In genomic region chr6:125986956-125987617, GRCh38 we compare ENCODE assay signal across 8 cellular contexts. TPM values are rescaled to one million over a fixed set of nuclear protein-coding genes. Genes with fewer than 3 reads are reported as not detected.
DNase-seq lines count a peak whose midpoint lies in the region; ATAC-seq, FAIRE-seq and TF ChIP-seq lines count a peak whose summit lies in the region.

No MANE protein-coding gene starts in this region.

- no peak for FAIRE-seq in pancreas (lab: Jason Lieb, UNC)

- DNase-seq in AG10803 (ENCODE audit: low read depth) (peak; percentile 8), RPMI8226 (peak; percentile 10), fibroblast of mammary gland (ENCODE audit: low read depth) (peak; percentile 36), pancreas (no peak)
- DNase-seq in activated CD4-positive, alpha-beta T cell treated with anti-CD3 and anti-CD28 coated beads for 48 hours, result no peak
- no peak for DNase-seq in stimulated activated CD4-positive, alpha-beta T cell treated with anti-CD3 and anti-CD28 coated beads, Interleukin-2, amount 100 ng/mL, for 24 hours

- H3K4me1 ChIP-seq in pancreas, result peaks cover 0 to 29% (median 6%) of the 10 kb centered on the region in 3 donors

- TF ChIP-seq CTCF in AG10803 (conservative IDR thresholded peaks at IDR 0.05; ENCODE audit: low read length), result no peak
- TF ChIP-seq CTCF in fibroblast of mammary gland (conservative IDR thresholded peaks at IDR 0.05; ENCODE audit: control insufficient read depth, insufficient read depth, low read depth, low read length), result no peak
- no peak for TF ChIP-seq CTCF in pancreas (IDR thresholded peaks at IDR 0.05)

- WGBS in pancreas, 2 donors, result 13 to 14% methylated on average over 11 of the region's 11 CpGs

- H3K4me3 ChIP-seq in AG10803 (ENCODE audit: low read length), result peak overlapping the region; percentile 97
- peak overlapping the region; percentile 96 for H3K4me3 ChIP-seq in fibroblast of mammary gland (ENCODE audit: control insufficient read depth, low read depth, low read length)
- peak overlapping the region; percentile 62 to 79 (median 76) for H3K4me3 ChIP-seq in pancreas

- ATAC-seq in GM19025 (IDR thresholded peaks at IDR 0.05; ENCODE audit: low read depth, unreplicated experiment), result peak; percentile 7
- ATAC-seq in HG03139 (IDR thresholded peaks at IDR 0.05; ENCODE audit: unreplicated experiment), result peak; percentile 13
- peak; percentile 13 to 24 (median 20) for ATAC-seq in pancreas

- H3K27me3 ChIP-seq in pancreas, result no peaks in the 10 kb centered on the region

- H3K27ac ChIP-seq in pancreas, result peak overlapping the region; percentile 25 to 88 (median 86)

- no peaks in the 10 kb centered on the region for H3K36me3 ChIP-seq in pancreas

- no peaks in the 10 kb centered on the region for H3K9me3 ChIP-seq in pancreas

- intact Hi-C loops in pancreas (cut with DNase I), result no loop called here

RNA-seq across cellular contexts. Expression of gene TRMT11, which starts 0.7 kb away (rescaled TPM):
- total RNA-seq in pancreas, result 10 to 100 TPM in 4 of 6 donors, 1 to 10 TPM in 2; 7.2 to 11.6 (median 10.7) TPM
- polyA plus RNA-seq in pancreas, result 10 to 100 TPM in 1 of 2 donors, 1 to 10 TPM in 1; 6.1 to 11.4 TPM

RNA-seq across cellular contexts. Expression of gene HINT3, which starts 30.5 kb away (rescaled TPM):
- 10 to 100 TPM in 5 of 6 donors, 1 to 10 TPM in 1; 9.9 to 15.7 (median 11.9) TPM for total RNA-seq in pancreas
- 1 to 10 TPM; 2.6 to 8.7 TPM for polyA plus RNA-seq in pancreas

Comparison
In these comparisons a context has a peak if more than half of its experiments do, and no peak if none do; other contexts are left out.
1. DNase-seq: peak in AG10803 (single experiment), RPMI8226 (single experiment) and fibroblast of mammary gland (single experiment); none in pancreas (0 of 6), activated CD4-positive, alpha-beta T cell treated with anti-CD3 and anti-CD28 coated beads for 48 hours (single experiment) and stimulated activated CD4-positive, alpha-beta T cell treated with anti-CD3 and anti-CD28 coated beads, Interleukin-2, amount 100 ng/mL, for 24 hours (0 of 2).
2. Peak in every context shown above with its lines, with median percentiles within 50 percentile points of each other: H3K4me3 ChIP-seq and ATAC-seq.